10 cellular contexts compared by ENCODE assay signal in genomic region chr14:51092965-51093364, GRCh38. TPM values are rescaled to one million over a fixed set of nuclear protein-coding genes. Genes with fewer than 3 reads are reported as not detected.
DNase-seq lines count a peak whose midpoint lies in the region; ATAC-seq and TF ChIP-seq lines count a peak whose summit lies in the region.
"Had no signal": no experiment of that assay in that cellular context is flagged by ENCODE, and none has a peak within 500 bp of the region (broad histone marks: within the 10 kb centered on the region; RNA-seq: fewer than 3 reads in every experiment).

No MANE protein-coding gene starts in this region.

- TF ChIP-seq CTCF in heart left ventricle (IDR thresholded peaks at IDR 0.05) (no peak), activated B cell treated with CpG ODN at 0.5 μM for 24 hours (IDR thresholded peaks at IDR 0.05) (no peak), tibial nerve (IDR thresholded peaks at IDR 0.05) (no peak)

- no peak overlapping the region for H4K91ac ChIP-seq in mesenchymal stem cell (ENCODE audit: low read length)

- no peak overlapping the region for H2BK5ac ChIP-seq in mesenchymal stem cell (ENCODE audit: low read depth, low read length, poor library complexity, severe bottlenecking)

- ATAC-seq in heart left ventricle = no peak
- ATAC-seq in Right ventricle myocardium superior (ENCODE audit: poor library complexity) = no peak
- ATAC-seq in activated B cell treated with CpG ODN at 0.5 μM for 24 hours (ENCODE audit: low read depth) = no peak
- no peak for ATAC-seq in memory B cell (ENCODE audit: low read depth)

- H3K18ac ChIP-seq in mesenchymal stem cell (ENCODE audit: low read depth in 1 of 2, low read length in 2 of 2) = no peak overlapping the region

- H3K23ac ChIP-seq in mesenchymal stem cell (ENCODE audit: low read length in 2 of 2) = no peak overlapping the region

- no peak overlapping the region for H2AFZ ChIP-seq in mesenchymal stem cell (ENCODE audit: low read depth, low read length)

- no peak overlapping the region for H3K9ac ChIP-seq in mesenchymal stem cell (ENCODE audit: low read length)

- H3K27me3 ChIP-seq in heart left ventricle (peaks cover 8 to 52% (median 34%) of the 10 kb centered on the region in 9 donors), tibial nerve (peaks cover 0 to 17% of the 10 kb centered on the region in 2 donors), mesenchymal stem cell (ENCODE audit: control insufficient read depth in 1 of 2, insufficient read depth in 1 of 2, low read length in 2 of 2) (peaks cover 16 to 19% of the 10 kb centered on the region in 2 experiments)

- peak overlapping the region in 9 of 12 donors; percentile 47 to 77 (median 65) for H3K4me3 ChIP-seq in heart left ventricle
- peak overlapping the region in 3 of 4 donors; percentile 63 to 73 (median 64) for H3K4me3 ChIP-seq in tibial nerve
- H3K4me3 ChIP-seq in mesenchymal stem cell (ENCODE audit: insufficient read depth in 1 of 2, low read depth in 1 of 2, low read length in 2 of 2) = peak overlapping the region in 1 of 2 experiments; percentile 82

- WGBS in heart left ventricle, 4 donors = 72 to 79% (median 76%) methylated on average over 7 of the region's 7 CpGs
- WGBS in tibial nerve, 2 donors = 73 to 75% methylated on average over 7 of the region's 7 CpGs
- WGBS in mesenchymal stem cell = 84% methylated on average over 7 of the region's 7 CpGs

- no peak overlapping the region for H2BK12ac ChIP-seq in mesenchymal stem cell (ENCODE audit: low read length in 2 of 2)

- DNase-seq in heart left ventricle (no peak), Right ventricle myocardium superior (no peak), activated B cell treated with CpG ODN at 0.5 μM for 24 hours (no peak), memory B cell (ENCODE audit: low spot score in 2 of 2) (no peak), tibial nerve (ENCODE audit: low spot score in 2 of 2) (no peak), kidney tubule cell (ENCODE audit: low spot score) (no peak), mesenchymal stem cell (no peak), NCI-H2081 treated with DMSO at 0.1 percent for 48 hours (lab: John Stamatoyannopoulos, UW) (no peak)
- DNase-seq: activated naive CD4-positive, alpha-beta T cell treated with Interleukin-2 at 50 U/mL for 16 hours; stomach had no signal

- no peak for TF ChIP-seq EP300 in tibial nerve (IDR thresholded peaks at IDR 0.05)

- H2BK15ac ChIP-seq in mesenchymal stem cell (ENCODE audit: low read depth, poor library complexity, severe bottlenecking) = no peak overlapping the region

- H3K27ac ChIP-seq in heart left ventricle = no peak overlapping the region
- peak overlapping the region in 1 of 4 donors; percentile 10 for H3K27ac ChIP-seq in tibial nerve
- H3K27ac ChIP-seq in mesenchymal stem cell (ENCODE audit: low read length, poor library complexity, severe bottlenecking) = no peak overlapping the region
- H3K27ac ChIP-seq: stomach had no signal

- H3K4me3 Mint-ChIP-seq in activated B cell treated with CpG ODN at 0.5 μM for 24 hours (peak overlapping the region; percentile 45), memory B cell (peak overlapping the region; percentile 45)

- H3K9me3 Mint-ChIP-seq in activated B cell treated with CpG ODN at 0.5 μM for 24 hours = no peaks in the 10 kb centered on the region
- no peaks in the 10 kb centered on the region for H3K9me3 Mint-ChIP-seq in memory B cell

- H3K9me3 ChIP-seq in heart left ventricle = no peaks in the 10 kb centered on the region
- H3K9me3 ChIP-seq in tibial nerve = no peaks in the 10 kb centered on the region
- H3K9me3 ChIP-seq in mesenchymal stem cell (ENCODE audit: control insufficient read depth, low read length) = no peaks in the 10 kb centered on the region
- H3K9me3 ChIP-seq: stomach had no signal

- POLR2A ChIA-PET in activated B cell treated with CpG ODN at 0.5 μM for 24 hours (lab: Charles Lee) = no interaction called here

- no peaks in the 10 kb centered on the region for H3K36me3 ChIP-seq in heart left ventricle
- H3K36me3 ChIP-seq in tibial nerve = no peaks in the 10 kb centered on the region
- H3K36me3 ChIP-seq in mesenchymal stem cell (ENCODE audit: control insufficient read depth in 1 of 2, insufficient read depth in 2 of 2, low read depth in 1 of 2, low read length in 2 of 2) = no peaks in the 10 kb centered on the region
- H3K36me3 ChIP-seq: stomach had no signal

- peaks cover 3% of the 10 kb centered on the region for H3K36me3 Mint-ChIP-seq in activated B cell treated with CpG ODN at 0.5 μM for 24 hours (ENCODE audit: low read depth)
- peaks cover 3% of the 10 kb centered on the region for H3K36me3 Mint-ChIP-seq in memory B cell

- peaks cover 27% of the 10 kb centered on the region for H3K4me1 Mint-ChIP-seq in activated B cell treated with CpG ODN at 0.5 μM for 24 hours
- peaks cover 10% of the 10 kb centered on the region for H3K4me1 Mint-ChIP-seq in memory B cell

- no peak overlapping the region for H3K14ac ChIP-seq in mesenchymal stem cell (ENCODE audit: low read length in 2 of 2)

- no peak overlapping the region for H2BK120ac ChIP-seq in mesenchymal stem cell (ENCODE audit: low read depth, low read length)

- no peak overlapping the region for H3K4me2 ChIP-seq in mesenchymal stem cell (ENCODE audit: low read length, poor library complexity, severe bottlenecking)

- CTCF ChIA-PET in activated B cell treated with CpG ODN at 0.5 μM for 24 hours (lab: Charles Lee) = no interaction called here

- intact Hi-C loops in heart left ventricle (cut with DNase I) = loop anchor here in 1 of 10 donors (10.0 kb wide), 1 partner anchor 138 kb away; no protein-coding TSS in a partner anchor
- intact Hi-C loops in Right ventricle myocardium superior (cut with DNase I) = no loop called here
- intact Hi-C loops in activated B cell treated with CpG ODN at 0.5 μM for 24 hours (cut with micrococcal nuclease) = loop anchor here (10.0 kb wide), 1 partner anchor 562 kb away; the partner anchor contains the start of gene FRMD6

- no peak overlapping the region for H4K8ac ChIP-seq in mesenchymal stem cell (ENCODE audit: low read length)

- peaks cover 0 to 29% (median 9%) of the 10 kb centered on the region in 12 donors for H3K4me1 ChIP-seq in heart left ventricle
- peaks cover 0 to 39% (median 9%) of the 10 kb centered on the region in 4 donors for H3K4me1 ChIP-seq in tibial nerve
- peaks cover 22% of the 10 kb centered on the region for H3K4me1 ChIP-seq in mesenchymal stem cell (ENCODE audit: control insufficient read depth, insufficient read depth, low read depth, low read length)

- no peaks in the 10 kb centered on the region for H3K79me1 ChIP-seq in mesenchymal stem cell (replicated peaks; ENCODE audit: low read length, poor library complexity, severe bottlenecking)

- H2AK5ac ChIP-seq in mesenchymal stem cell (ENCODE audit: low read length, severe bottlenecking) = no peak overlapping the region

- H3K4ac ChIP-seq in mesenchymal stem cell (ENCODE audit: low read depth in 1 of 2, low read length in 2 of 2) = no peak overlapping the region

- TF ChIP-seq POLR2A in heart left ventricle (IDR thresholded peaks at IDR 0.05) (no peak), tibial nerve (IDR thresholded peaks at IDR 0.05) (no peak)

- H3K27ac Mint-ChIP-seq in activated B cell treated with CpG ODN at 0.5 μM for 24 hours (no peak overlapping the region), memory B cell (no peak overlapping the region)

- H3K27me3 Mint-ChIP-seq in activated B cell treated with CpG ODN at 0.5 μM for 24 hours (peaks cover 15% of the 10 kb centered on the region), memory B cell (peaks cover 8% of the 10 kb centered on the region)

RNA-seq across cellular contexts. Expression of gene TRIM9, which starts 1.9 kb away (rescaled TPM):
- total RNA-seq in heart left ventricle = 1 to 10 TPM in 1 of 9 donors, under 1 TPM in 8; 0.20 to 1.7 (median 0.74) TPM
- polyA plus RNA-seq in heart left ventricle = under 1 TPM; 0.34 to 0.47 TPM
- 0.40 TPM for total RNA-seq in Right ventricle myocardium superior
- 0.24 and 0.67 TPM in 2 replicates for total RNA-seq in activated B cell treated with CpG ODN at 0.5 μM for 24 hours
- total RNA-seq in tibial nerve = 1 to 10 TPM in 3 of 4 donors, under 1 TPM in 1; 0.87 to 5.9 (median 4.9) TPM
- polyA plus RNA-seq in mesenchymal stem cell (2013, experiment 1 of 2) = 0.04 TPM
- 0.04 TPM for polyA plus RNA-seq in mesenchymal stem cell (2013, experiment 2 of 2)
